In genomic region chr2:174829550-174829949, GRCh38 we compare ENCODE assay signal across 2 cellular contexts.
TF ChIP-seq lines count a peak whose summit lies in the region.

No MANE protein-coding gene starts in this region.

TF ChIP-seq in WTC11, 78 proteins besides CTCF, POLR2A, EP300 and RAD21 (continued from another document):
- TF ChIP-seq, protein P1, sequence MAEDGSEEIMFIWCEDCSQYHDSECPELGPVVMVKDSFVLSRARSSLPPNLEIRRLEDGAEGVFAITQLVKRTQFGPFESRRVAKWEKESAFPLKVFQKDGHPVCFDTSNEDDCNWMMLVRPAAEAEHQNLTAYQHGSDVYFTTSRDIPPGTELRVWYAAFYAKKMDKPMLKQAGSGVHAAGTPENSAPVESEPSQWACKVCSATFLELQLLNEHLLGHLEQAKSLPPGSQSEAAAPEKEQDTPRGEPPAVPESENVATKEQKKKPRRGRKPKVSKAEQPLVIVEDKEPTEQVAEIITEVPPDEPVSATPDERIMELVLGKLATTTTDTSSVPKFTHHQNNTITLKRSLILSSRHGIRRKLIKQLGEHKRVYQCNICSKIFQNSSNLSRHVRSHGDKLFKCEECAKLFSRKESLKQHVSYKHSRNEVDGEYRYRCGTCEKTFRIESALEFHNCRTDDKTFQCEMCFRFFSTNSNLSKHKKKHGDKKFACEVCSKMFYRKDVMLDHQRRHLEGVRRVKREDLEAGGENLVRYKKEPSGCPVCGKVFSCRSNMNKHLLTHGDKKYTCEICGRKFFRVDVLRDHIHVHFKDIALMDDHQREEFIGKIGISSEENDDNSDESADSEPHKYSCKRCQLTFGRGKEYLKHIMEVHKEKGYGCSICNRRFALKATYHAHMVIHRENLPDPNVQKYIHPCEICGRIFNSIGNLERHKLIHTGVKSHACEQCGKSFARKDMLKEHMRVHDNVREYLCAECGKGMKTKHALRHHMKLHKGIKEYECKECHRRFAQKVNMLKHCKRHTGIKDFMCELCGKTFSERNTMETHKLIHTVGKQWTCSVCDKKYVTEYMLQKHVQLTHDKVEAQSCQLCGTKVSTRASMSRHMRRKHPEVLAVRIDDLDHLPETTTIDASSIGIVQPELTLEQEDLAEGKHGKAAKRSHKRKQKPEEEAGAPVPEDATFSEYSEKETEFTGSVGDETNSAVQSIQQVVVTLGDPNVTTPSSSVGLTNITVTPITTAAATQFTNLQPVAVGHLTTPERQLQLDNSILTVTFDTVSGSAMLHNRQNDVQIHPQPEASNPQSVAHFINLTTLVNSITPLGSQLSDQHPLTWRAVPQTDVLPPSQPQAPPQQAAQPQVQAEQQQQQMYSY (CRISPR knock-in tag; IDR thresholded peaks at IDR 0.05): no peak
- TF ChIP-seq IRF1 (CRISPR knock-in tag; IDR thresholded peaks at IDR 0.05): no peak
- TF ChIP-seq FOXJ3 (CRISPR knock-in tag; IDR thresholded peaks at IDR 0.05; ENCODE audit: borderline replicate concordance): no peak
- TF ChIP-seq OVOL2 (CRISPR knock-in tag; IDR thresholded peaks at IDR 0.05; ENCODE audit: borderline replicate concordance): no peak
- TF ChIP-seq TEAD4 (CRISPR knock-in tag; IDR thresholded peaks at IDR 0.05): no peak
- TF ChIP-seq, protein P2, sequence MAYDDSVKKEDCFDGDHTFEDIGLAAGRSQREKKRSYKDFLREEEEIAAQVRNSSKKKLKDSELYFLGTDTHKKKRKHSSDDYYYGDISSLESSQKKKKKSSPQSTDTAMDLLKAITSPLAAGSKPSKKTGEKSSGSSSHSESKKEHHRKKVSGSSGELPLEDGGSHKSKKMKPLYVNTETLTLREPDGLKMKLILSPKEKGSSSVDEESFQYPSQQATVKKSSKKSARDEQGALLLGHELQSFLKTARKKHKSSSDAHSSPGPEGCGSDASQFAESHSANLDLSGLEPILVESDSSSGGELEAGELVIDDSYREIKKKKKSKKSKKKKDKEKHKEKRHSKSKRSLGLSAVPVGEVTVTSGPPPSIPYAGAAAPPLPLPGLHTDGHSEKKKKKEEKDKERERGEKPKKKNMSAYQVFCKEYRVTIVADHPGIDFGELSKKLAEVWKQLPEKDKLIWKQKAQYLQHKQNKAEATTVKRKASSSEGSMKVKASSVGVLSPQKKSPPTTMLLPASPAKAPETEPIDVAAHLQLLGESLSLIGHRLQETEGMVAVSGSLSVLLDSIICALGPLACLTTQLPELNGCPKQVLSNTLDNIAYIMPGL (CRISPR knock-in tag; IDR thresholded peaks at IDR 0.05): no peak

TF ChIP-seq in SK-N-SH treated with all-trans-retinoic acid at 6 μM for 48 hours, 23 proteins besides CTCF, POLR2A, EP300 and RAD21 (continued from another document):
- TF ChIP-seq POU6F1 (CRISPR knock-in tag; IDR thresholded peaks at IDR 0.05; ENCODE audit: borderline replicate concordance, low read depth): no peak
- no peak for TF ChIP-seq ZFP3 (CRISPR knock-in tag; IDR thresholded peaks at IDR 0.05)
- TF ChIP-seq ESRRG (CRISPR knock-in tag; IDR thresholded peaks at IDR 0.05): no peak
- TF ChIP-seq ARNTL (CRISPR knock-in tag; IDR thresholded peaks at IDR 0.05; ENCODE audit: borderline replicate concordance, low read depth): no peak
- no peak for TF ChIP-seq RARB (CRISPR knock-in tag; IDR thresholded peaks at IDR 0.05)
- TF ChIP-seq TSHZ2 (CRISPR knock-in tag; IDR thresholded peaks at IDR 0.05): no peak
- no peak for TF ChIP-seq CSDC2 (CRISPR knock-in tag; IDR thresholded peaks at IDR 0.05)
- no peak for TF ChIP-seq GLIS3 (CRISPR knock-in tag; IDR thresholded peaks at IDR 0.05)
- no peak for TF ChIP-seq TOX (CRISPR knock-in tag; IDR thresholded peaks at IDR 0.05; ENCODE audit: borderline replicate concordance)
